22 cellular contexts compared by ENCODE assay signal in the genomic region with DNA sequence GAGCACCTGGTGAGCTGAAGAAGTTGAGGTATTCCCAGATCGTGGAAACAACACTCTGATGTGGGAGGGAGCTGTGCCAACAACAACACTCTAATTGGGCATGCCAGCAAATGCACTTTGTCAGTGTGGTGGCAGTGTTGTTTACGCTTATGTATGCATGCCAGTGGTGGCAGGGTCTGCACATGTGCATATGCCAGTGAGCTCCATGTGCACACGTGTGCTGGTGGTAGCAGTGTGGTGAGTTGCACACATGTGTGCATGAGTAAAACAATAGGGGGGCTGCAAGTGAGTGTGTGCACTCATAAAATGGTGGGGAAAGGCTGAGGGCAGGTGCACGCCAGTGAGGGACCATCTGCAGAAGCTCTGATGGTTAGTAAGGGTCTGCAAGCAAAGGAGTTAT.
A peak's percentile ranks its signal among the peaks of the same experiment; 100 is the strongest.
DNase-seq lines count a peak whose midpoint lies in the region; ATAC-seq, FAIRE-seq and TF ChIP-seq lines count a peak whose summit lies in the region.
"Had no signal": no experiment of that assay in that cellular context is flagged by ENCODE, and none has a peak within 500 bp of the region (broad histone marks: within the 10 kb centered on the region; RNA-seq: fewer than 3 reads in every experiment).

No MANE protein-coding gene starts in this region.

- no peak overlapping the region for H3K23ac ChIP-seq in neuronal stem cell (ENCODE audit: low read depth, low read length, poor library complexity)

- no peak overlapping the region for H4K91ac ChIP-seq in neuronal stem cell (ENCODE audit: low read depth, low read length, poor library complexity)

- peak; percentile 50 for FAIRE-seq in bronchial epithelial cell (lab: Jason Lieb, UNC)
- FAIRE-seq: A204.1, D721Med, G401.6, GM12891, GM19239 had no signal

- no peak overlapping the region for H2AK5ac ChIP-seq in neuronal stem cell (ENCODE audit: low read depth, low read length)

- peaks cover 0 to 3% of the 10 kb centered on the region in 2 donors for H3K9me3 ChIP-seq in neuronal stem cell (replicated peaks in 1 of 2; ENCODE audit: control insufficient read depth in 2 of 2, insufficient read depth in 1 of 2, low read depth in 1 of 2, low read length in 2 of 2)
- H3K9me3 ChIP-seq: BE2C had no signal

- no CpG with 5 or more reads among the region's 4 CpGs for WGBS in neuronal stem cell (ENCODE audit: extremely low coverage in 2 of 2, insufficient read length in 2 of 2, insufficient replicate concordance in 1 of 2), 2 donors

- no peak overlapping the region for H2BK15ac ChIP-seq in neuronal stem cell (ENCODE audit: low read length)

- H3K4me2 ChIP-seq in neuronal stem cell (ENCODE audit: insufficient read depth, low read length, poor library complexity, severe bottlenecking), result no peak overlapping the region
- H3K4me2 ChIP-seq: BLaER1 had no signal

- H4K8ac ChIP-seq in neuronal stem cell (ENCODE audit: low read depth, low read length), result no peak overlapping the region

- no peak overlapping the region for H2BK120ac ChIP-seq in neuronal stem cell (ENCODE audit: low read depth, low read length)

- TF ChIP-seq CTCF in bronchial epithelial cell (IDR thresholded peaks at IDR 0.05; ENCODE audit: insufficient read depth, low read length, severe bottlenecking), result no peak

- H3K4me3 ChIP-seq in bronchial epithelial cell (ENCODE audit: low read depth, low read length), result no peak overlapping the region
- H3K4me3 ChIP-seq in neuronal stem cell (ENCODE audit: low read length in 2 of 2), result peak overlapping the region in 1 of 2 donors; percentile 41
- H3K4me3 ChIP-seq: BLaER1 had no signal

- no peak overlapping the region for H3K27ac ChIP-seq in neuronal stem cell (replicated peaks; ENCODE audit: low read length)
- H3K27ac ChIP-seq: BLaER1 had no signal

- H3K4me1 ChIP-seq in neuronal stem cell (ENCODE audit: control insufficient read depth in 2 of 2, insufficient read depth in 1 of 2, low read depth in 1 of 2, low read length in 2 of 2), result peaks cover 0 to 3% of the 10 kb centered on the region in 2 donors
- H3K4me1 ChIP-seq: BE2C, BLaER1 had no signal

- no peak overlapping the region for H2BK12ac ChIP-seq in neuronal stem cell (ENCODE audit: low read length)

- no peak overlapping the region for H3K14ac ChIP-seq in neuronal stem cell (ENCODE audit: low read length)

- DNase-seq in M059J (ENCODE audit: low read depth) (peak; percentile 10), bronchial epithelial cell (ENCODE audit: low read depth) (no peak), neuronal stem cell (ENCODE audit: low spot score) (no peak), D341Med (ENCODE audit: low spot score) (no peak)
- DNase-seq: 8988T; ACHN; BE2C; C1 segment of cervical spinal cord; CD4-positive, alpha-beta memory T cell; CD4-positive, CD25-positive, alpha-beta regulatory T cell; CD8-positive, alpha-beta memory T cell; COR-L47; DMS79 treated with DMSO at 0.1 percent for 48 hours; GF-D8 had no signal

- H2BK5ac ChIP-seq in neuronal stem cell (ENCODE audit: low read length), result no peak overlapping the region

- H3K79me1 ChIP-seq in neuronal stem cell (ENCODE audit: low read depth, low read length), result no peaks in the 10 kb centered on the region

- H3K36me3 ChIP-seq in bronchial epithelial cell (ENCODE audit: control insufficient read depth, insufficient read depth, low read length) (no peaks in the 10 kb centered on the region), neuronal stem cell (replicated peaks in 1 of 2; ENCODE audit: control insufficient read depth in 2 of 2, insufficient read depth in 2 of 2, low read length in 2 of 2) (no peaks in the 10 kb centered on the region)
- H3K36me3 ChIP-seq: BE2C, BLaER1 had no signal

- no peak overlapping the region for H3K4ac ChIP-seq in neuronal stem cell (ENCODE audit: low read length)

- no peak overlapping the region for H2AFZ ChIP-seq in neuronal stem cell (ENCODE audit: low read length)

- H3K27me3 ChIP-seq in bronchial epithelial cell (ENCODE audit: control insufficient read depth, insufficient read depth, low read length) (no peaks in the 10 kb centered on the region), neuronal stem cell (ENCODE audit: control insufficient read depth in 3 of 3, insufficient read depth in 3 of 3, low read depth in 1 of 3, low read length in 3 of 3) (no peaks in the 10 kb centered on the region)
- H3K27me3 ChIP-seq: BE2C, BLaER1 had no signal

- no peak overlapping the region for H3K9ac ChIP-seq in neuronal stem cell (ENCODE audit: low read depth, low read length, poor library complexity)
- H3K9ac ChIP-seq: BLaER1 had no signal

- no peak for ATAC-seq in GM21723 (IDR thresholded peaks at IDR 0.05; ENCODE audit: unreplicated experiment)
- no peak for ATAC-seq in HG03039 (IDR thresholded peaks at IDR 0.05; ENCODE audit: unreplicated experiment)

- H3K18ac ChIP-seq in neuronal stem cell (ENCODE audit: low read length), result peak overlapping the region; percentile 5
